Comparison of ENCODE assay signal across 14 cellular contexts in genomic region chr2:44943693-44944101, GRCh38. TPM values are rescaled to one million over a fixed set of nuclear protein-coding genes. Genes with fewer than 3 reads are reported as not detected.
DNase-seq lines count a peak whose midpoint lies in the region; ATAC-seq and TF ChIP-seq lines count a peak whose summit lies in the region.
"Had no signal": no experiment of that assay in that cellular context is flagged by ENCODE, and none has a peak within 500 bp of the region (broad histone marks: within the 10 kb centered on the region; RNA-seq: fewer than 3 reads in every experiment).

No MANE protein-coding gene starts in this region.

- peaks cover 46% of the 10 kb centered on the region for H3K4me1 Mint-ChIP-seq in CD8-positive, alpha-beta T cell (ENCODE audit: low read depth)
- peaks cover 25% of the 10 kb centered on the region for H3K4me1 Mint-ChIP-seq in activated CD8-positive, alpha-beta T cell treated with anti-CD3 and anti-CD28 coated beads, Interleukin-2, amount 10 ng/mL, durations not matched to agents 7 days and 5 days (ENCODE audit: low read depth)
- peaks cover 16 to 55% (median 47%) of the 10 kb centered on the region in 7 donors for H3K4me1 Mint-ChIP-seq in naive thymus-derived CD4-positive, alpha-beta T cell

- H3K9me3 ChIP-seq in CD8-positive, alpha-beta T cell (ENCODE audit: low read length) = no peaks in the 10 kb centered on the region
- H3K9me3 ChIP-seq in HUES48 (ENCODE audit: control insufficient read depth, insufficient read depth, low read length) (no peaks in the 10 kb centered on the region), left lung (no peaks in the 10 kb centered on the region)
- no peaks in the 10 kb centered on the region for H3K9me3 ChIP-seq in naive thymus-derived CD4-positive, alpha-beta T cell (ENCODE audit: control insufficient read depth in 2 of 3, low read length in 3 of 3)
- H3K9me3 ChIP-seq: MG63, Peyer's patch had no signal

- H3K27me3 Mint-ChIP-seq in CD8-positive, alpha-beta T cell (ENCODE audit: low read depth) = peaks cover 79% of the 10 kb centered on the region
- H3K27me3 Mint-ChIP-seq in activated CD8-positive, alpha-beta T cell treated with anti-CD3 and anti-CD28 coated beads, Interleukin-2, amount 10 ng/mL, durations not matched to agents 7 days and 5 days (ENCODE audit: low read depth) = peaks cover 85% of the 10 kb centered on the region
- H3K27me3 Mint-ChIP-seq in naive thymus-derived CD4-positive, alpha-beta T cell = peaks cover 67 to 91% (median 81%) of the 10 kb centered on the region in 5 donors

- no peak overlapping the region for H3K27ac Mint-ChIP-seq in CD8-positive, alpha-beta T cell
- H3K27ac Mint-ChIP-seq in activated CD8-positive, alpha-beta T cell treated with anti-CD3 and anti-CD28 coated beads, Interleukin-2, amount 10 ng/mL, durations not matched to agents 7 days and 5 days = peak overlapping the region; percentile 43
- H3K27ac Mint-ChIP-seq in naive thymus-derived CD4-positive, alpha-beta T cell = peak overlapping the region in 1 of 9 donors; percentile 62
- H3K27ac Mint-ChIP-seq: CD4-positive, alpha-beta T cell had no signal

- no peak for DNase-seq in CD8-positive, alpha-beta T cell
- no peak for DNase-seq in activated CD8-positive, alpha-beta T cell treated with anti-CD3 and anti-CD28 coated beads, Interleukin-2, amount 10 ng/mL, durations not matched to agents 7 days and 5 days
- DNase-seq in naive thymus-derived CD4-positive, alpha-beta T cell = no peak
- no peak for DNase-seq in OCI-M2 (lab: John Stamatoyannopoulos, UW; ENCODE audit: unreplicated experiment)
- DNase-seq in left lung = no peak
- DNase-seq in amniotic stem cell (lab: John Stamatoyannopoulos, UW) = no peak
- DNase-seq in EL = no peak
- DNase-seq: CD4-positive, alpha-beta T cell; mammary epithelial cell; MG63; Peyer's patch; stimulated activated naive CD4-positive, alpha-beta T cell treated with Interleukin-2 at 50 U/mL for 16 hours had no signal

- no peaks in the 10 kb centered on the region for H3K9me3 Mint-ChIP-seq in CD8-positive, alpha-beta T cell
- no peaks in the 10 kb centered on the region for H3K9me3 Mint-ChIP-seq in activated CD8-positive, alpha-beta T cell treated with anti-CD3 and anti-CD28 coated beads, Interleukin-2, amount 10 ng/mL, durations not matched to agents 7 days and 5 days (ENCODE audit: insufficient read depth)
- peaks cover 0 to 1% (median 0%) of the 10 kb centered on the region in 11 donors for H3K9me3 Mint-ChIP-seq in naive thymus-derived CD4-positive, alpha-beta T cell
- H3K9me3 Mint-ChIP-seq: CD4-positive, alpha-beta T cell had no signal

- H3K4me3 ChIP-seq in CD8-positive, alpha-beta T cell (ENCODE audit: low read depth, low read length) = no peak overlapping the region
- peak overlapping the region; percentile 53; the same call in 1 of the 2 replicates for H3K4me3 ChIP-seq in HUES48 (ENCODE audit: low read depth, low read length)
- no peak overlapping the region for H3K4me3 ChIP-seq in naive thymus-derived CD4-positive, alpha-beta T cell (ENCODE audit: low read length)
- no peak overlapping the region for H3K4me3 ChIP-seq in left lung
- H3K4me3 ChIP-seq: MG63, Peyer's patch had no signal

- H3K4me1 ChIP-seq in CD8-positive, alpha-beta T cell (ENCODE audit: insufficient read depth, low read length) = peaks cover 29% of the 10 kb centered on the region
- H3K4me1 ChIP-seq in HUES48 (ENCODE audit: control insufficient read depth, insufficient read depth, low read length) (peaks cover 37% of the 10 kb centered on the region), left lung (peaks cover 6 to 40% of the 10 kb centered on the region in 2 donors)
- no peaks in the 10 kb centered on the region for H3K4me1 ChIP-seq in naive thymus-derived CD4-positive, alpha-beta T cell (ENCODE audit: control insufficient read depth in 2 of 2, insufficient read depth in 2 of 2, low read length in 2 of 2)

- no peak overlapping the region for H3K9ac ChIP-seq in HUES48 (ENCODE audit: low read depth, low read length)

- intact Hi-C loops in CD8-positive, alpha-beta T cell (cut with DNase I, micrococcal nuclease) = no loop called here
- intact Hi-C loops in naive thymus-derived CD4-positive, alpha-beta T cell (cut with micrococcal nuclease) = loop anchor here in 1 of 2 donors (5.0 kb wide), 1 partner anchor 141 kb away; no protein-coding TSS in a partner anchor
- intact Hi-C loops in left lung (cut with DNase I) = no loop called here

- no peak for TF ChIP-seq CTCF in CD8-positive, alpha-beta T cell (IDR thresholded peaks at IDR 0.05)
- TF ChIP-seq CTCF in left lung (IDR thresholded peaks at IDR 0.05) = no peak

- POLR2A ChIA-PET in CD8-positive, alpha-beta T cell (lab: Charles Lee) = no interaction called here
- POLR2A ChIA-PET in activated CD8-positive, alpha-beta T cell treated with anti-CD3 and anti-CD28 coated beads, Interleukin-2, amount 10 ng/mL, durations not matched to agents 7 days and 5 days (lab: Charles Lee) = interaction anchor here (0.7 kb wide), 1 partner anchor 131 kb away, joined by 3 read pairs; no protein-coding TSS in a partner anchor
- POLR2A ChIA-PET in naive thymus-derived CD4-positive, alpha-beta T cell (lab: Charles Lee) = no interaction called here

- peak overlapping the region; percentile 72 for H3K4me3 Mint-ChIP-seq in CD8-positive, alpha-beta T cell
- peak overlapping the region; percentile 28 for H3K4me3 Mint-ChIP-seq in activated CD8-positive, alpha-beta T cell treated with anti-CD3 and anti-CD28 coated beads, Interleukin-2, amount 10 ng/mL, durations not matched to agents 7 days and 5 days
- peak overlapping the region in 8 of 10 donors; percentile 19 to 90 (median 76) for H3K4me3 Mint-ChIP-seq in naive thymus-derived CD4-positive, alpha-beta T cell

- no peaks in the 10 kb centered on the region for H3K36me3 Mint-ChIP-seq in CD8-positive, alpha-beta T cell
- H3K36me3 Mint-ChIP-seq in activated CD8-positive, alpha-beta T cell treated with anti-CD3 and anti-CD28 coated beads, Interleukin-2, amount 10 ng/mL, durations not matched to agents 7 days and 5 days (ENCODE audit: low read depth) = peaks cover 9% of the 10 kb centered on the region
- peaks cover 0 to 2% (median 0%) of the 10 kb centered on the region in 5 donors for H3K36me3 Mint-ChIP-seq in naive thymus-derived CD4-positive, alpha-beta T cell

- peaks cover 24% of the 10 kb centered on the region for H3K27me3 ChIP-seq in CD8-positive, alpha-beta T cell (ENCODE audit: insufficient read depth, low read length)
- H3K27me3 ChIP-seq in HUES48 (ENCODE audit: control insufficient read depth, insufficient read depth, low read length) (peaks cover 100% of the 10 kb centered on the region), left lung (peaks cover 85 to 100% of the 10 kb centered on the region in 2 donors)
- peaks cover 0 to 10% of the 10 kb centered on the region in 2 donors for H3K27me3 ChIP-seq in naive thymus-derived CD4-positive, alpha-beta T cell (ENCODE audit: control insufficient read depth in 2 of 2, insufficient read depth in 2 of 2, low read length in 2 of 2)
- H3K27me3 ChIP-seq: MG63 had no signal

- CTCF ChIA-PET in CD8-positive, alpha-beta T cell (lab: Charles Lee) = interaction anchor here (1.5 kb wide), 1 partner anchor 11 kb away, joined by 7 read pairs; no protein-coding TSS in a partner anchor
- CTCF ChIA-PET in activated CD8-positive, alpha-beta T cell treated with anti-CD3 and anti-CD28 coated beads, Interleukin-2, amount 10 ng/mL, durations not matched to agents 7 days and 5 days (lab: Charles Lee) = no interaction called here
- CTCF ChIA-PET in naive thymus-derived CD4-positive, alpha-beta T cell (lab: Charles Lee) = interaction anchor here (1.4 kb wide), 1 partner anchor 12 kb away, joined by 4 read pairs; no protein-coding TSS in a partner anchor

- no peak overlapping the region for H3K27ac ChIP-seq in CD8-positive, alpha-beta T cell (ENCODE audit: low read depth, low read length)
- H3K27ac ChIP-seq in HUES48 (ENCODE audit: low read depth, low read length) = no peak overlapping the region
- no peak overlapping the region for H3K27ac ChIP-seq in naive thymus-derived CD4-positive, alpha-beta T cell (ENCODE audit: low read depth, low read length)
- no peak overlapping the region for H3K27ac ChIP-seq in left lung
- H3K27ac ChIP-seq: Peyer's patch had no signal

- H3K36me3 ChIP-seq in CD8-positive, alpha-beta T cell (ENCODE audit: insufficient read depth, low read length) = no peaks in the 10 kb centered on the region
- no peaks in the 10 kb centered on the region for H3K36me3 ChIP-seq in HUES48 (ENCODE audit: control insufficient read depth, insufficient read depth, low read length)
- H3K36me3 ChIP-seq in naive thymus-derived CD4-positive, alpha-beta T cell (ENCODE audit: control insufficient read depth in 2 of 3, insufficient read depth in 3 of 3, low read length in 3 of 3) = no peaks in the 10 kb centered on the region
- H3K36me3 ChIP-seq in left lung = no peaks in the 10 kb centered on the region
- H3K36me3 ChIP-seq: MG63, Peyer's patch had no signal

- no peak for ATAC-seq in CD8-positive, alpha-beta T cell
- ATAC-seq in activated CD8-positive, alpha-beta T cell treated with anti-CD3 and anti-CD28 coated beads, Interleukin-2, amount 10 ng/mL, durations not matched to agents 7 days and 5 days = no peak
- no peak for ATAC-seq in naive thymus-derived CD4-positive, alpha-beta T cell
- ATAC-seq in left lung = no peak

RNA-seq across cellular contexts. Expression of gene SIX3, which starts 2.2 kb away (rescaled TPM):
- total RNA-seq in CD8-positive, alpha-beta T cell = under 1 TPM in 1 of 2 experiments, not detected in 1; 0.11 TPM
- under 1 TPM in 1 of 2 experiments, not detected in 1; 0.10 TPM for total RNA-seq in activated CD8-positive, alpha-beta T cell treated with anti-CD3 and anti-CD28 coated beads, Interleukin-2, amount 10 ng/mL, durations not matched to agents 7 days and 5 days
- total RNA-seq in naive thymus-derived CD4-positive, alpha-beta T cell = not detected
- polyA plus RNA-seq in naive thymus-derived CD4-positive, alpha-beta T cell = not detected
- total RNA-seq in left lung = not detected
- total RNA-seq: CD4-positive, alpha-beta T cell; mammary epithelial cell; Peyer's patch; pulmonary artery endothelial cell had no signal
- polyA plus RNA-seq: mammary epithelial cell had no signal
